ENCODE assay signal across 17 cellular contexts in the genomic region with DNA sequence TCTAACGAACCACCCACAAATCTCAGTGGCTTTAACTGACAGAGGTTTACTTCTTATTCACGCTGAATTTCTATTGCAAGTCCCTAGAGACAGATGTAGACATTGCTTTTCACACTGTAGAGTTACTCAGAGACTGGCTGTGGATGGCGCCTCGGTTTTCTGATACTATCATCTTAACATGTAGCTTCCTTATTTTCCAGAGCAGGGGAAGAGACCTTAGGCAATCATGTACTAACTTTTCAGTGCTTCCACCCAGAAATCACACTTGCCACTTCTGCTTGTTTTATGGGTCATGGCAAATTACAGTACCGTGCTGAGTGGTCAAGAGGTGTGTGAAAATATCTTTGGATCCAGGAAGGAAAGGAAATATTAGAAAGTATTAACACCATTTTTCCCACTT.
"Had no signal": no experiment of that assay in that cellular context is flagged by ENCODE, and none has a peak within 500 bp of the region (broad histone marks: within the 10 kb centered on the region; RNA-seq: fewer than 3 reads in every experiment).

No MANE protein-coding gene starts in this region.

- ATAC-seq: foreskin keratinocyte; mucosa of descending colon; naive thymus-derived CD8-positive, alpha-beta T cell; T-cell had no signal

- H3K4me3 ChIP-seq: ascending aorta, breast epithelium, mucosa of descending colon, pancreas, tibial nerve had no signal

- H3K27ac ChIP-seq: ascending aorta, breast epithelium, foreskin keratinocyte, pancreas, tibial nerve had no signal

- H3K9me3 ChIP-seq: ascending aorta, breast epithelium, mucosa of descending colon, pancreas, tibial nerve had no signal

- H3K27me3 ChIP-seq: ascending aorta, breast epithelium, pancreas, tibial nerve had no signal

- DNase-seq: activated CD4-positive, alpha-beta T cell treated with anti-CD3 and anti-CD28 coated beads, Interleukin-2, amount 50 U/mL, for 4 hours; activated CD4-positive, CD25-positive, alpha-beta regulatory T cell treated with anti-CD3 and anti-CD28 coated beads, Interleukin-2, amount 50 U/mL, for 72 hours; activated naive CD4-positive, alpha-beta T cell treated with anti-CD3 and anti-CD28 coated beads, Interleukin-2, amount 10 ng/mL, durations not matched to agents 7 days and 5 days; effector memory CD4-positive, alpha-beta T cell; foreskin keratinocyte; mucosa of descending colon; naive thymus-derived CD8-positive, alpha-beta T cell; pancreas; retina; small intestine; stimulated activated CD4-positive, alpha-beta T cell treated with anti-CD3 and anti-CD28 coated beads, Interleukin-4, amount 100 ng/mL, for 24 hours; stimulated activated naive CD4-positive, alpha-beta T cell treated with Interleukin-2 at 50 U/mL for 16 hours; T-cell; T-helper 9 cell had no signal

- H3K4me1 ChIP-seq: ascending aorta, breast epithelium, foreskin keratinocyte, pancreas, tibial nerve had no signal

- H3K36me3 ChIP-seq: ascending aorta, breast epithelium, pancreas, tibial nerve had no signal
